Comparison of ENCODE assay signal across 8 cellular contexts in genomic region chr3:52238193-52238760, GRCh38. TPM values are rescaled to one million over a fixed set of nuclear protein-coding genes. Genes with fewer than 3 reads are reported as not detected.
A peak's percentile ranks its signal among the peaks of the same experiment; 100 is the strongest.
DNase-seq lines count a peak whose midpoint lies in the region; ATAC-seq, FAIRE-seq and TF ChIP-seq lines count a peak whose summit lies in the region.

No MANE protein-coding gene starts in this region.

- no peak for FAIRE-seq in astrocyte (lab: Jason Lieb, UNC)
- FAIRE-seq in HepG2 (lab: Jason Lieb, UNC) = peak; percentile 88

- H3K27me3 Mint-ChIP-seq in astrocyte (ENCODE audit: low read depth, unreplicated experiment) = no peaks in the 10 kb centered on the region

- H3K9me3 Mint-ChIP-seq in astrocyte (ENCODE audit: unreplicated experiment) = peaks cover 5% of the 10 kb centered on the region

- no peak for TF ChIP-seq CTCF in astrocyte (IDR thresholded peaks at IDR 0.05; ENCODE audit: insufficient read depth, low read depth, low read length)
- TF ChIP-seq CTCF in HepG2 (CRISPR knock-in tag; IDR thresholded peaks at IDR 0.05) = no peak
- TF ChIP-seq CTCF in tibial artery (IDR thresholded peaks at IDR 0.05) = no peak

- intact Hi-C loops in HepG2 (cut with micrococcal nuclease; ENCODE audit: unreplicated experiment) (loop anchor here (5.0 kb wide), 1 partner anchor 49 kb away; the partner anchor contains the start of gene GLYCTK), tibial artery (cut with DNase I; ENCODE audit: low total_unique reads) (loop anchor here (2.0 kb wide), 1 partner anchor 41 kb away; the partner anchor contains the start of gene WDR82)

- H3K9me3 ChIP-seq in HUES6 (ENCODE audit: control insufficient read depth, insufficient read depth, low read depth, low read length) (no peaks in the 10 kb centered on the region), astrocyte (ENCODE audit: insufficient read depth, low read depth, low read length) (no peaks in the 10 kb centered on the region), HepG2 (ENCODE audit: low read length) (no peaks in the 10 kb centered on the region), tibial artery (no peaks in the 10 kb centered on the region)

- H3K36me3 Mint-ChIP-seq in astrocyte (ENCODE audit: low read depth, unreplicated experiment) = peaks cover 4% of the 10 kb centered on the region

- 0% methylated on average over 5 of the region's 11 CpGs for WGBS in HepG2 (ENCODE audit: low lambda C conversion rate)

- peak in 1 of 2 experiments; percentile 56; a peak in 1 of 4 replicates for TF ChIP-seq POLR2A in HepG2 (IDR thresholded peaks at IDR 0.05; ENCODE audit: insufficient read depth in 1 of 2, low read depth in 2 of 2, low read length in 2 of 2)

- H3K9ac ChIP-seq in HUES6 (ENCODE audit: low read length) (peak overlapping the region; percentile 59), astrocyte (ENCODE audit: low read length) (peak overlapping the region; percentile 88), HepG2 (ENCODE audit: insufficient read depth, low read depth, low read length) (peak overlapping the region; percentile 89)

- BruUV-seq in HepG2 (replicated peaks; lab: Mats Ljungman, UMichigan) = TSS peak; percentile 85

- no peak overlapping the region for H2AFZ ChIP-seq in astrocyte (ENCODE audit: low read depth, low read length)
- H2AFZ ChIP-seq in HepG2 (ENCODE audit: low read length) = no peak overlapping the region

- H3K36me3 ChIP-seq in HUES6 (ENCODE audit: control insufficient read depth, insufficient read depth, low read length) (peaks cover 15% of the 10 kb centered on the region; the same call in 1 of the 2 replicates), astrocyte (ENCODE audit: insufficient read depth, low read length) (peaks cover 2% of the 10 kb centered on the region), HepG2 (replicated peaks in 1 of 2; ENCODE audit: control insufficient read depth in 1 of 2, insufficient read depth in 2 of 2, low read length in 2 of 2) (peaks cover 1 to 12% of the 10 kb centered on the region in 2 experiments; a peak in 4 of 5 replicates), tibial artery (peaks cover 0 to 18% (median 5%) of the 10 kb centered on the region in 3 donors)

- POLR2A ChIA-PET in HepG2 (lab: Yijun Ruan, JAX) = interaction anchor here (0.7 to 5.9 kb wide), 28 partner anchors 8 to 298 kb away, joined by 3 to 126 read pairs (median 4); partner anchors contain the start of genes ABHD14B, ACY1, GLYCTK and POC1A

- H3K79me2 ChIP-seq in astrocyte (ENCODE audit: insufficient read depth, low read length) (peaks cover 55% of the 10 kb centered on the region), HepG2 (ENCODE audit: insufficient read depth, low read length) (peaks cover 29% of the 10 kb centered on the region)

- DNase-seq in astrocyte (ENCODE audit: low read depth) (peak; percentile 16), HepG2 (ENCODE audit: low spot score) (peak; percentile 89), tibial artery (peak in 1 of 2 donors; percentile 67), AG08395 (ENCODE audit: low spot score) (no peak), NCI-H1105 treated with DMSO at 0.1 percent for 48 hours (lab: John Stamatoyannopoulos, UW) (no peak), middle frontal gyrus (ENCODE audit: extremely low spot score, low spot score) (no peak)

- no peaks in the 10 kb centered on the region for H3K27me3 ChIP-seq in HUES6 (ENCODE audit: control insufficient read depth, insufficient read depth, low read length)
- no peaks in the 10 kb centered on the region for H3K27me3 ChIP-seq in astrocyte (ENCODE audit: insufficient read depth, low read length)
- no peaks in the 10 kb centered on the region; a peak in 1 of 5 replicates for H3K27me3 ChIP-seq in HepG2 (ENCODE audit: control insufficient read depth in 1 of 2, insufficient read depth in 2 of 2, low read length in 2 of 2)
- no peaks in the 10 kb centered on the region for H3K27me3 ChIP-seq in tibial artery

- TF ChIP-seq EP300 in HepG2 (IDR thresholded peaks at IDR 0.05; ENCODE audit: low read depth in 2 of 2, low read length in 2 of 2) (no peak; a peak in 1 of 4 replicates), HepG2 (CRISPR knock-in tag; IDR thresholded peaks at IDR 0.05; ENCODE audit: borderline replicate concordance) (peak; percentile 33; the same call in 1 of the 2 replicates)

- peak; percentile 6 for ATAC-seq in GM18873 (IDR thresholded peaks at IDR 0.05; ENCODE audit: low FRiP score, unreplicated experiment)
- ATAC-seq in HepG2 = peak; percentile 65

- H3K27ac ChIP-seq in HUES6 (ENCODE audit: low read depth, low read length) (peak overlapping the region; percentile 20; the same call in 1 of the 2 replicates), astrocyte (ENCODE audit: low read depth, low read length) (peak overlapping the region; percentile 85), HepG2 (ENCODE audit: extremely low read length, insufficient read depth, low read length) (peak overlapping the region; percentile 68), tibial artery (peak overlapping the region; percentile 80 to 94)

- CTCF ChIA-PET in HepG2 (lab: Yijun Ruan, JAX; ENCODE audit: low intra/inter-chr PET ratio, low total read pairs) = no interaction called here

- in situ Hi-C loops in HepG2 (cut with HindIII; ENCODE audit: extremely low pct_ligation_motif_present, low pct_unique_long_range_greater_than_20kb) = no loop called here

- H3K27ac Mint-ChIP-seq in astrocyte (ENCODE audit: unreplicated experiment) = peak overlapping the region; percentile 94

- H3K4me2 ChIP-seq in astrocyte (ENCODE audit: low read length) (peak overlapping the region; percentile 92), HepG2 (ENCODE audit: low read depth, low read length) (peak overlapping the region; percentile 80)

- TF ChIP-seq RAD21 in HepG2 (CRISPR knock-in tag; IDR thresholded peaks at IDR 0.05) = no peak

- H3K4me3 ChIP-seq in HUES6 (ENCODE audit: low read depth, low read length) (peak overlapping the region; percentile 93), astrocyte (ENCODE audit: insufficient read depth, low read depth, low read length) (peak overlapping the region; percentile 83), HepG2 (replicated peaks in 1 of 3; ENCODE audit: insufficient read depth in 1 of 3, low read depth in 2 of 3, low read length in 3 of 3) (peak overlapping the region; percentile 79 to 100 (median 98)), tibial artery (peak overlapping the region; percentile 82 to 94)

- peaks cover 41% of the 10 kb centered on the region for H3K4me1 ChIP-seq in HUES6 (ENCODE audit: control insufficient read depth, insufficient read depth, low read length)
- H3K4me1 ChIP-seq in astrocyte (ENCODE audit: insufficient read depth, low read length) = peaks cover 41% of the 10 kb centered on the region
- peaks cover 47% of the 10 kb centered on the region for H3K4me1 ChIP-seq in HepG2 (ENCODE audit: insufficient read depth, low read length)
- peaks cover 0 to 52% (median 38%) of the 10 kb centered on the region in 4 donors for H3K4me1 ChIP-seq in tibial artery

- peaks cover 30% of the 10 kb centered on the region for H3K4me1 Mint-ChIP-seq in astrocyte (ENCODE audit: low read depth, unreplicated experiment)

- H4K20me1 ChIP-seq in astrocyte (ENCODE audit: insufficient read depth, low read length) (peaks cover 36% of the 10 kb centered on the region), HepG2 (ENCODE audit: insufficient read depth, low read length) (peaks cover 13% of the 10 kb centered on the region; the same call in 1 of the 2 replicates)

- H3K4me3 Mint-ChIP-seq in astrocyte (ENCODE audit: unreplicated experiment) = peak overlapping the region; percentile 99

RNA-seq across cellular contexts. Expression of gene TWF2, which starts 0.7 kb away (rescaled TPM):
- total RNA-seq in astrocyte (103 and 105 TPM in 2 replicates), HepG2 (2016; rRNA removed; fragmentation: Illumina TruSeq; extraction: Trizol) (45.5 and 49.1 TPM in 2 replicates)
- 9.3 and 10.4 TPM in 2 replicates for total RNA-seq in HepG2 (2016; cell fraction: cytosol; rRNA removed; fragmentation: Illumina TruSeq; extraction: Trizol; ENCODE audit: low read depth)
- 46.7 and 47.5 TPM in 2 replicates for total RNA-seq in HepG2 (2016; cell fraction: insoluble cytoplasmic fraction; rRNA removed; fragmentation: Illumina TruSeq; extraction: Trizol)
- total RNA-seq in HepG2 (2016; cell fraction: membrane; rRNA removed; fragmentation: Illumina TruSeq; extraction: Trizol) = 18.1 and 19.8 TPM in 2 replicates
- 19.0 and 20.5 TPM in 2 replicates for total RNA-seq in HepG2 (2016; cell fraction: nucleus; rRNA removed; fragmentation: Illumina TruSeq; extraction: Trizol)
- polyA plus RNA-seq in HepG2 (2011; rRNA removed) = 108 and 123 TPM in 2 replicates
- polyA plus RNA-seq in HepG2 (2011; cell fraction: cytosol; rRNA removed) = 139 and 201 TPM in 2 replicates
- 105 and 112 TPM in 2 replicates for polyA plus RNA-seq in HepG2 (2011; cell fraction: nucleus; rRNA removed)
- polyA plus RNA-seq in HepG2 (2012) = 63.2 and 85.2 TPM in 2 replicates
- polyA plus RNA-seq in HepG2 (2016; cell fraction: cytosol; fragmentation: Illumina TruSeq; extraction: Trizol; ENCODE audit: low read depth) = 10.6 and 11.3 TPM in 2 replicates
- 55.3 and 58.3 TPM in 2 replicates for polyA plus RNA-seq in HepG2 (2016; cell fraction: insoluble cytoplasmic fraction; fragmentation: Illumina TruSeq; extraction: Trizol; ENCODE audit: low read depth)
- polyA plus RNA-seq in HepG2 (2016; cell fraction: membrane; fragmentation: Illumina TruSeq; extraction: Trizol; ENCODE audit: low read depth) = 16.1 and 16.9 TPM in 2 replicates
- 37.2 and 39.4 TPM in 2 replicates for polyA plus RNA-seq in HepG2 (2016; cell fraction: nucleus; fragmentation: Illumina TruSeq; extraction: Trizol; ENCODE audit: insufficient read depth, low read depth)
- polyA minus RNA-seq in HepG2 (2011; rRNA and poly(A)+ RNA removed; ENCODE audit: low replicate concordance) = 46.6 and 135 TPM in 2 replicates
- 84.6 and 87.5 TPM in 2 replicates for polyA minus RNA-seq in HepG2 (2011; cell fraction: cytosol; rRNA and poly(A)+ RNA removed)
- 18.5 and 25.0 TPM in 2 replicates for polyA minus RNA-seq in HepG2 (2011; cell fraction: nucleus; rRNA and poly(A)+ RNA removed)

RNA-seq across cellular contexts. Expression of gene PPM1M, which starts 7.3 kb away (rescaled TPM):
- total RNA-seq in astrocyte (8.9 and 9.1 TPM in 2 replicates), HepG2 (2016; rRNA removed; fragmentation: Illumina TruSeq; extraction: Trizol) (1.5 and 2.5 TPM in 2 replicates)
- total RNA-seq in HepG2 (2016; cell fraction: cytosol; rRNA removed; fragmentation: Illumina TruSeq; extraction: Trizol; ENCODE audit: low read depth) = 0.91 and 1.1 TPM in 2 replicates
- total RNA-seq in HepG2 (2016; cell fraction: insoluble cytoplasmic fraction; rRNA removed; fragmentation: Illumina TruSeq; extraction: Trizol) = 2.2 and 2.4 TPM in 2 replicates
- total RNA-seq in HepG2 (2016; cell fraction: membrane; rRNA removed; fragmentation: Illumina TruSeq; extraction: Trizol) = 2.7 and 3.5 TPM in 2 replicates
- total RNA-seq in HepG2 (2016; cell fraction: nucleus; rRNA removed; fragmentation: Illumina TruSeq; extraction: Trizol) = 2.0 and 2.1 TPM in 2 replicates
- polyA plus RNA-seq in HepG2 (2011; rRNA removed) = 5.9 and 6.9 TPM in 2 replicates
- polyA plus RNA-seq in HepG2 (2011; cell fraction: cytosol; rRNA removed) = 4.4 and 5.2 TPM in 2 replicates
- polyA plus RNA-seq in HepG2 (2011; cell fraction: nucleus; rRNA removed) = 20.6 and 21.3 TPM in 2 replicates
- 4.0 and 4.5 TPM in 2 replicates for polyA plus RNA-seq in HepG2 (2012)
- 0.99 and 1.1 TPM in 2 replicates for polyA plus RNA-seq in HepG2 (2016; cell fraction: cytosol; fragmentation: Illumina TruSeq; extraction: Trizol; ENCODE audit: low read depth)
- polyA plus RNA-seq in HepG2 (2016; cell fraction: insoluble cytoplasmic fraction; fragmentation: Illumina TruSeq; extraction: Trizol; ENCODE audit: low read depth) = 2.0 and 2.3 TPM in 2 replicates
- polyA plus RNA-seq in HepG2 (2016; cell fraction: membrane; fragmentation: Illumina TruSeq; extraction: Trizol; ENCODE audit: low read depth) = 2.3 and 2.5 TPM in 2 replicates
- polyA plus RNA-seq in HepG2 (2016; cell fraction: nucleus; fragmentation: Illumina TruSeq; extraction: Trizol; ENCODE audit: insufficient read depth, low read depth) = 3.6 and 4.3 TPM in 2 replicates
- polyA minus RNA-seq in HepG2 (2011; rRNA and poly(A)+ RNA removed; ENCODE audit: low replicate concordance) = 8.9 and 14.9 TPM in 2 replicates
- 1.5 and 1.9 TPM in 2 replicates for polyA minus RNA-seq in HepG2 (2011; cell fraction: cytosol; rRNA and poly(A)+ RNA removed)
- polyA minus RNA-seq in HepG2 (2011; cell fraction: nucleus; rRNA and poly(A)+ RNA removed) = 2.7 and 3.7 TPM in 2 replicates

RNA-seq across cellular contexts. Expression of gene TLR9, which starts 12.8 kb away (rescaled TPM):
- total RNA-seq in astrocyte (0.25 and 0.36 TPM in 2 replicates), HepG2 (2016; rRNA removed; fragmentation: Illumina TruSeq; extraction: Trizol) (not detected in 2 replicates)
- not detected in 2 replicates for total RNA-seq in HepG2 (2016; cell fraction: cytosol; rRNA removed; fragmentation: Illumina TruSeq; extraction: Trizol; ENCODE audit: low read depth)
- total RNA-seq in HepG2 (2016; cell fraction: insoluble cytoplasmic fraction; rRNA removed; fragmentation: Illumina TruSeq; extraction: Trizol) = not detected in 2 replicates
- total RNA-seq in HepG2 (2016; cell fraction: membrane; rRNA removed; fragmentation: Illumina TruSeq; extraction: Trizol) = not detected in 2 replicates
- total RNA-seq in HepG2 (2016; cell fraction: nucleus; rRNA removed; fragmentation: Illumina TruSeq; extraction: Trizol) = not detected in 2 replicates
- polyA plus RNA-seq in HepG2 (2011; rRNA removed) = 0.08 TPM in 1 of 2 replicates, not detected in the other
- polyA plus RNA-seq in HepG2 (2011; cell fraction: cytosol; rRNA removed) = 0.01 TPM in 2 replicates
- polyA plus RNA-seq in HepG2 (2011; cell fraction: nucleus; rRNA removed) = 0.88 and 0.95 TPM in 2 replicates
- polyA plus RNA-seq in HepG2 (2012) = 0.31 TPM in 1 of 2 replicates, not detected in the other
- not detected in 2 replicates for polyA plus RNA-seq in HepG2 (2016; cell fraction: cytosol; fragmentation: Illumina TruSeq; extraction: Trizol; ENCODE audit: low read depth)
- not detected in 2 replicates for polyA plus RNA-seq in HepG2 (2016; cell fraction: insoluble cytoplasmic fraction; fragmentation: Illumina TruSeq; extraction: Trizol; ENCODE audit: low read depth)
- polyA plus RNA-seq in HepG2 (2016; cell fraction: membrane; fragmentation: Illumina TruSeq; extraction: Trizol; ENCODE audit: low read depth) = not detected in 2 replicates
- not detected in 2 replicates for polyA plus RNA-seq in HepG2 (2016; cell fraction: nucleus; fragmentation: Illumina TruSeq; extraction: Trizol; ENCODE audit: insufficient read depth, low read depth)
- 0.14 TPM in 1 of 2 replicates, not detected in the other for polyA minus RNA-seq in HepG2 (2011; rRNA and poly(A)+ RNA removed; ENCODE audit: low replicate concordance)
- not detected in 2 replicates for polyA minus RNA-seq in HepG2 (2011; cell fraction: cytosol; rRNA and poly(A)+ RNA removed)
- 0.25 and 0.26 TPM in 2 replicates for polyA minus RNA-seq in HepG2 (2011; cell fraction: nucleus; rRNA and poly(A)+ RNA removed)

RNA-seq across cellular contexts. Expression of gene WDR82, which starts 40.2 kb away (rescaled TPM):
- total RNA-seq in astrocyte (57.4 and 59.7 TPM in 2 replicates), HepG2 (2016; rRNA removed; fragmentation: Illumina TruSeq; extraction: Trizol) (59.5 and 62.0 TPM in 2 replicates)
- 6.3 and 6.7 TPM in 2 replicates for total RNA-seq in HepG2 (2016; cell fraction: cytosol; rRNA removed; fragmentation: Illumina TruSeq; extraction: Trizol; ENCODE audit: low read depth)
- total RNA-seq in HepG2 (2016; cell fraction: insoluble cytoplasmic fraction; rRNA removed; fragmentation: Illumina TruSeq; extraction: Trizol) = 58.9 and 60.5 TPM in 2 replicates
- 27.7 and 28.8 TPM in 2 replicates for total RNA-seq in HepG2 (2016; cell fraction: membrane; rRNA removed; fragmentation: Illumina TruSeq; extraction: Trizol)
- total RNA-seq in HepG2 (2016; cell fraction: nucleus; rRNA removed; fragmentation: Illumina TruSeq; extraction: Trizol) = 32.4 and 32.6 TPM in 2 replicates
- polyA plus RNA-seq in HepG2 (2011; rRNA removed) = 39.1 and 41.9 TPM in 2 replicates
- polyA plus RNA-seq in HepG2 (2011; cell fraction: cytosol; rRNA removed) = 23.5 and 37.7 TPM in 2 replicates
- 10.7 and 14.5 TPM in 2 replicates for polyA plus RNA-seq in HepG2 (2011; cell fraction: nucleus; rRNA removed)
- polyA plus RNA-seq in HepG2 (2012) = 48.3 and 52.2 TPM in 2 replicates
- 3.6 and 4.2 TPM in 2 replicates for polyA plus RNA-seq in HepG2 (2016; cell fraction: cytosol; fragmentation: Illumina TruSeq; extraction: Trizol; ENCODE audit: low read depth)
- 60.6 and 66.1 TPM in 2 replicates for polyA plus RNA-seq in HepG2 (2016; cell fraction: insoluble cytoplasmic fraction; fragmentation: Illumina TruSeq; extraction: Trizol; ENCODE audit: low read depth)
- 13.9 and 15.0 TPM in 2 replicates for polyA plus RNA-seq in HepG2 (2016; cell fraction: membrane; fragmentation: Illumina TruSeq; extraction: Trizol; ENCODE audit: low read depth)
- polyA plus RNA-seq in HepG2 (2016; cell fraction: nucleus; fragmentation: Illumina TruSeq; extraction: Trizol; ENCODE audit: insufficient read depth, low read depth) = 38.8 and 40.8 TPM in 2 replicates
- 52.7 and 77.7 TPM in 2 replicates for polyA minus RNA-seq in HepG2 (2011; rRNA and poly(A)+ RNA removed; ENCODE audit: low replicate concordance)
- polyA minus RNA-seq in HepG2 (2011; cell fraction: cytosol; rRNA and poly(A)+ RNA removed) = 29.3 and 33.9 TPM in 2 replicates
- 28.7 and 33.2 TPM in 2 replicates for polyA minus RNA-seq in HepG2 (2011; cell fraction: nucleus; rRNA and poly(A)+ RNA removed)

RNA-seq across cellular contexts. Expression of gene ALAS1, which starts 40.3 kb away (rescaled TPM):
- total RNA-seq in astrocyte (51.4 and 56.3 TPM in 2 replicates), HepG2 (2016; rRNA removed; fragmentation: Illumina TruSeq; extraction: Trizol) (36.0 and 40.2 TPM in 2 replicates)
- 9.6 and 11.6 TPM in 2 replicates for total RNA-seq in HepG2 (2016; cell fraction: cytosol; rRNA removed; fragmentation: Illumina TruSeq; extraction: Trizol; ENCODE audit: low read depth)
- 33.6 and 35.3 TPM in 2 replicates for total RNA-seq in HepG2 (2016; cell fraction: insoluble cytoplasmic fraction; rRNA removed; fragmentation: Illumina TruSeq; extraction: Trizol)
- 14.0 and 14.5 TPM in 2 replicates for total RNA-seq in HepG2 (2016; cell fraction: membrane; rRNA removed; fragmentation: Illumina TruSeq; extraction: Trizol)
- total RNA-seq in HepG2 (2016; cell fraction: nucleus; rRNA removed; fragmentation: Illumina TruSeq; extraction: Trizol) = 16.9 and 18.1 TPM in 2 replicates
- 39.0 and 43.2 TPM in 2 replicates for polyA plus RNA-seq in HepG2 (2011; rRNA removed)
- 41.2 and 50.6 TPM in 2 replicates for polyA plus RNA-seq in HepG2 (2011; cell fraction: cytosol; rRNA removed)
- 30.0 and 30.9 TPM in 2 replicates for polyA plus RNA-seq in HepG2 (2011; cell fraction: nucleus; rRNA removed)
- 19.8 and 27.7 TPM in 2 replicates for polyA plus RNA-seq in HepG2 (2012)
- 3.9 and 4.3 TPM in 2 replicates for polyA plus RNA-seq in HepG2 (2016; cell fraction: cytosol; fragmentation: Illumina TruSeq; extraction: Trizol; ENCODE audit: low read depth)
- polyA plus RNA-seq in HepG2 (2016; cell fraction: insoluble cytoplasmic fraction; fragmentation: Illumina TruSeq; extraction: Trizol; ENCODE audit: low read depth) = 27.6 and 42.4 TPM in 2 replicates
- 6.8 and 7.1 TPM in 2 replicates for polyA plus RNA-seq in HepG2 (2016; cell fraction: membrane; fragmentation: Illumina TruSeq; extraction: Trizol; ENCODE audit: low read depth)
- polyA plus RNA-seq in HepG2 (2016; cell fraction: nucleus; fragmentation: Illumina TruSeq; extraction: Trizol; ENCODE audit: insufficient read depth, low read depth) = 26.7 and 30.3 TPM in 2 replicates
- 49.6 and 54.7 TPM in 2 replicates for polyA minus RNA-seq in HepG2 (2011; rRNA and poly(A)+ RNA removed; ENCODE audit: low replicate concordance)
- polyA minus RNA-seq in HepG2 (2011; cell fraction: cytosol; rRNA and poly(A)+ RNA removed) = 23.9 and 26.4 TPM in 2 replicates
- polyA minus RNA-seq in HepG2 (2011; cell fraction: nucleus; rRNA and poly(A)+ RNA removed) = 17.3 and 19.0 TPM in 2 replicates

Comparison
In these comparisons a context has a peak if more than half of its experiments do, and no peak if none do; other contexts are left out.
1. H3K27ac ChIP-seq: peak in every context shown above with its lines; median percentile 87 in tibial artery; 85 in astrocyte; 68 in HepG2; 20 in HUES6.
2. DNase-seq: peak in astrocyte (single experiment) and HepG2 (single experiment); none in AG08395 (single experiment), NCI-H1105 treated with DMSO at 0.1 percent for 48 hours (single experiment) and middle frontal gyrus (single experiment).
3. Peak in every context shown above with its lines, with median percentiles within 50 percentile points of each other: H3K4me3 ChIP-seq and H3K9ac ChIP-seq.